In the genomic region with DNA sequence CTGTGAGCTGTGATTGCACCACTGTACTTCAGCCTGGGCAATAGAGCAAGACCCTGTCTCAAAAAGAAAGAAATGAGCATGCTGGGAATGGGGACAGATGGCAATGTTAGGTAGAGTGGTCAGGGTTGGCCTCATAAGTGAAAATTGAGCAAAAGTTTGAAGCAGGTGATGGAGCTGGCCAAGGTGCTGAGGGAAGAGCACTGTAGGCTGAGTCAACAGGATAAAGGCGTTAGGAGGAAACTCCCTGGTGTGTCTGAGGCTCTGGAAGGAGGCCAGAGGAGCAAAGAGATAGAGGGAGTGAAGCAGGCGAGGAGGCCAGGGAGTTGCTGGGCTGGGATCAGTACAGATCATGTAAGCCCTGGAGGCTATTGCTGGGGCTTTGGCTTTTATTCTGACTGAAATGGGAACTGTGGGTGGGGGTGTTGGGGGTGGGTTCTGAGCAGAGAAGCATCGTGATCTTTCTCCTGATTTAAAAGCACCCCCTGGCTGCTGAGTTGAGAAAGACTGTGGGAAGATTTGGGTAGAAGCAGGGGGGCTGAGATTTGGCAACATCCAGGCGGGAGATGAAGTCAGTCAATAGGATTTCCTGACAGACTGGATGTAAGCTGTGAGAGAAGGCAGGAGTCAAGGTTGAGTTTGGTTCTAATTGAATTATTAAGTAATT, we compare ENCODE assay signal across 22 cellular contexts. TPM values are rescaled to one million over a fixed set of nuclear protein-coding genes. Genes with fewer than 3 reads are reported as not detected.
DNase-seq lines count a peak whose midpoint lies in the region; ATAC-seq, FAIRE-seq and TF ChIP-seq lines count a peak whose summit lies in the region.
"Had no signal": no experiment of that assay in that cellular context is flagged by ENCODE, and none has a peak within 500 bp of the region (broad histone marks: within the 10 kb centered on the region; RNA-seq: fewer than 3 reads in every experiment).

No MANE protein-coding gene starts in this region.

- no peaks in the 10 kb centered on the region for H3K9me3 ChIP-seq in K562 (replicated peaks; ENCODE audit: control insufficient read depth, insufficient read depth, low read depth, low read length)
- H3K9me3 ChIP-seq: gastroesophageal sphincter, uterus had no signal

- H3K9ac ChIP-seq in K562 (ENCODE audit: insufficient read depth in 1 of 2, low read depth in 2 of 2, low read length in 2 of 2): no peak overlapping the region
- H3K9ac ChIP-seq: parathyroid adenoma had no signal

- 10% methylated on average over 4 of the region's 4 CpGs for WGBS in K562 (ENCODE audit: insufficient coverage, low coverage, missing lambda C conversion rate)

- H3K4me2 ChIP-seq in K562 (ENCODE audit: insufficient read depth, low read length): no peak overlapping the region

- no peaks in the 10 kb centered on the region for H3K4me1 ChIP-seq in K562 (replicated peaks in 1 of 2; ENCODE audit: control insufficient read depth in 2 of 2, insufficient read depth in 2 of 2, low read length in 2 of 2)
- H3K4me1 ChIP-seq: gastroesophageal sphincter, parathyroid adenoma, uterus had no signal

- ATAC-seq in K562: peak; percentile 46
- ATAC-seq: activated naive CD8-positive, alpha-beta T cell treated with anti-CD3 and anti-CD28 coated beads, Interleukin-2, amount 50 U/mL, for 24 hours; gastroesophageal sphincter; naive thymus-derived CD8-positive, alpha-beta T cell had no signal

- no peak for TF ChIP-seq EP300 in K562 (IDR thresholded peaks at IDR 0.05; ENCODE audit: low read length)

- peak in 1 of 3 experiments; percentile 33; a peak in 2 of 6 replicates for TF ChIP-seq CTCF in K562 (IDR thresholded peaks at IDR 0.05 in 2 of 3, conservative IDR thresholded peaks at IDR 0.05 in 1 of 3; ENCODE audit: insufficient read depth in 2 of 3, low read depth in 1 of 3, low read length in 3 of 3)

- DNase-seq in NCI-H748 (lab: John Stamatoyannopoulos, UW; ENCODE audit: unreplicated experiment) (peak; percentile 16), NCI-H748 treated with DMSO at 0.1 percent for 48 hours (lab: John Stamatoyannopoulos, UW) (no peak), NCI-H226 (peak; percentile 91), K562 (ENCODE audit: extremely low read depth in 1 of 4, low spot score in 3 of 4) (no peak), iPS-NIHi7 (ENCODE audit: extremely low spot score) (peak; percentile 31), NCI-H1436 treated with DMSO at 0.1 percent for 48 hours (lab: John Stamatoyannopoulos, UW) (no peak), urothelium cell line (ENCODE audit: low spot score) (no peak), RPMI8226 (no peak)
- DNase-seq: activated effector memory CD4-positive, alpha-beta T cell treated with anti-CD3 and anti-CD28 coated beads, Interleukin-2, amount 50 U/mL, for 16 hours; activated naive CD8-positive, alpha-beta T cell treated with anti-CD3 and anti-CD28 coated beads, Interleukin-2, amount 50 U/mL, for 24 hours; dorsolateral prefrontal cortex; KBM-7; naive thymus-derived CD8-positive, alpha-beta T cell; NCI-H2081; NCI-H446 treated with DMSO at 0.1 percent for 48 hours; SHP77; T-helper 1 cell; uterus had no signal

- H3K79me2 ChIP-seq in K562 (ENCODE audit: control insufficient read depth, insufficient read depth, low read length): no peaks in the 10 kb centered on the region
- H3K79me2 ChIP-seq: parathyroid adenoma had no signal

- FAIRE-seq in K562 (lab: Jason Lieb, UNC) (no peak), urothelium cell line (lab: Jason Lieb, UNC) (no peak)
- FAIRE-seq: GM18507 had no signal

- TF ChIP-seq POLR2A in K562 (conservative IDR thresholded peaks at IDR 0.05): no peak

- no peak overlapping the region for H3K27ac ChIP-seq in K562 (ENCODE audit: extremely low read depth, low read depth, low read length)
- H3K27ac ChIP-seq: 22Rv1, dorsolateral prefrontal cortex, gastroesophageal sphincter, parathyroid adenoma, uterus had no signal

- POLR2A ChIA-PET in K562 (lab: Yijun Ruan, JAX): no interaction called here

- no peaks in the 10 kb centered on the region for H3K9me1 ChIP-seq in K562 (ENCODE audit: control insufficient read depth, insufficient read depth, low read length)

- no peaks in the 10 kb centered on the region; the same call in 2 of the 3 replicates for H3K36me3 ChIP-seq in K562 (ENCODE audit: control insufficient read depth, insufficient read depth, low read length)
- H3K36me3 ChIP-seq: gastroesophageal sphincter, uterus had no signal

- in situ Hi-C loops in K562 (cut with MboI): no loop called here

- BruUV-seq in K562 (replicated peaks; lab: Mats Ljungman, UMichigan): no TSS peak

- TF ChIP-seq RAD21 in K562 (CRISPR knock-in tag; conservative IDR thresholded peaks at IDR 0.05 in 1 of 2, IDR thresholded peaks at IDR 0.05 in 1 of 2): peak in 1 of 2 experiments; percentile 42; a peak in 2 of 4 replicates

- intact Hi-C loops in K562 (cut with micrococcal nuclease): no loop called here

- CTCF ChIA-PET in K562 (lab: Yijun Ruan, JAX; ENCODE audit: low intra/inter-chr PET ratio): no interaction called here

- no peak overlapping the region for H2AFZ ChIP-seq in K562 (ENCODE audit: low read depth, low read length)
- H2AFZ ChIP-seq: parathyroid adenoma had no signal

- no peaks in the 10 kb centered on the region for H3K27me3 ChIP-seq in K562 (ENCODE audit: control insufficient read depth in 2 of 2, insufficient read depth in 2 of 2, low read length in 2 of 2)
- H3K27me3 ChIP-seq: dorsolateral prefrontal cortex, gastroesophageal sphincter, uterus had no signal

- no peak overlapping the region for H3K4me3 ChIP-seq in K562
- H3K4me3 ChIP-seq: dorsolateral prefrontal cortex, gastroesophageal sphincter, uterus had no signal

- H4K20me1 ChIP-seq in K562 (replicated peaks; ENCODE audit: control insufficient read depth, insufficient read depth, low read length): 0 out of 2 replicates have a peak, but pooled peaks cover 3% of the 10 kb centered on the region

TF ChIP-seq in K562, 482 proteins besides CTCF, POLR2A, EP300 and RAD21:
- TF ChIP-seq XRCC3 (IDR thresholded peaks at IDR 0.05): no peak
- TF ChIP-seq MIER1 (IDR thresholded peaks at IDR 0.05; ENCODE audit: low read depth): peak; percentile 79
- 0 out of 2 replicates have a peak, but pooled peaks have one; percentile 12 for TF ChIP-seq NFIC (IDR thresholded peaks at IDR 0.05)
- TF ChIP-seq, protein P1, sequence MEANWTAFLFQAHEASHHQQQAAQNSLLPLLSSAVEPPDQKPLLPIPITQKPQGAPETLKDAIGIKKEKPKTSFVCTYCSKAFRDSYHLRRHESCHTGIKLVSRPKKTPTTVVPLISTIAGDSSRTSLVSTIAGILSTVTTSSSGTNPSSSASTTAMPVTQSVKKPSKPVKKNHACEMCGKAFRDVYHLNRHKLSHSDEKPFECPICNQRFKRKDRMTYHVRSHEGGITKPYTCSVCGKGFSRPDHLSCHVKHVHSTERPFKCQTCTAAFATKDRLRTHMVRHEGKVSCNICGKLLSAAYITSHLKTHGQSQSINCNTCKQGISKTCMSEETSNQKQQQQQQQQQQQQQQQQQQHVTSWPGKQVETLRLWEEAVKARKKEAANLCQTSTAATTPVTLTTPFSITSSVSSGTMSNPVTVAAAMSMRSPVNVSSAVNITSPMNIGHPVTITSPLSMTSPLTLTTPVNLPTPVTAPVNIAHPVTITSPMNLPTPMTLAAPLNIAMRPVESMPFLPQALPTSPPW (CRISPR knock-in tag; IDR thresholded peaks at IDR 0.05): peak; percentile 55
- peak; percentile 88 for TF ChIP-seq EHMT2 (IDR thresholded peaks at IDR 0.05)
TF ChIP-seq in K562: peak in this region for 4.

RNA-seq across cellular contexts. Expression of a gene that starts 52.5 kb away (rescaled TPM):
- total RNA-seq in K562 (2011; cell fraction: chromatin; rRNA removed; ENCODE audit: low replicate concordance): 18.7 and 31.0 TPM in 2 replicates
- total RNA-seq in K562 (2011; cell fraction: nucleolus; rRNA removed): 17.2 and 18.3 TPM in 2 replicates
- total RNA-seq in K562 (2011; cell fraction: nucleoplasm; rRNA removed): 35.9 and 64.1 TPM in 2 replicates
- total RNA-seq in K562 (2014; rRNA removed) (12.1 and 17.4 TPM in 2 replicates), K562 (2014; rRNA removed; fragmentation: Illumina TruSeq; extraction: Trizol) (19.2 and 19.3 TPM in 2 replicates), K562 (2015; rRNA removed; fragmentation: Illumina TruSeq; extraction: Trizol) (17.6 and 18.5 TPM in 2 replicates), K562 (2021) (31.5 and 34.3 TPM in 2 replicates)
- polyA plus RNA-seq in K562 (2011; rRNA removed) (20.1 and 32.9 TPM in 2 replicates), K562 (2014; fragmentation: Illumina TruSeq; extraction: Trizol) (31.6 and 36.5 TPM in 2 replicates), K562 (2014; fragmentation: Nextera tagmentation; extraction: Ambion mirVana) (1 to 10 TPM; 6.8 to 8.1 TPM), K562 (2014; rRNA removed) (21.0 and 30.3 TPM in 2 replicates)
- polyA plus RNA-seq in K562 (2011; cell fraction: cytosol; rRNA removed): 14.9 and 17.2 TPM in 2 replicates
- polyA plus RNA-seq in K562 (2011; cell fraction: nucleus; rRNA removed): 4.8 and 6.6 TPM in 2 replicates
- polyA plus RNA-seq in K562 (2012): 19.8 and 23.8 TPM in 2 replicates
- 24.5 and 35.4 TPM in 2 replicates for polyA minus RNA-seq in K562 (2011; rRNA and poly(A)+ RNA removed)
- 11.2 and 18.7 TPM in 2 replicates for polyA minus RNA-seq in K562 (2011; cell fraction: cytosol; rRNA and poly(A)+ RNA removed)
- 3.1 and 3.7 TPM in 2 replicates for polyA minus RNA-seq in K562 (2011; cell fraction: nucleus; rRNA and poly(A)+ RNA removed)

Comparison
In these comparisons a context has a peak if more than half of its experiments do, and no peak if none do; other contexts are left out.
1. DNase-seq: peak in NCI-H748 (single experiment), NCI-H226 (single experiment) and iPS-NIHi7 (single experiment); none in NCI-H748 treated with DMSO at 0.1 percent for 48 hours (single experiment), K562 (0 of 4), NCI-H1436 treated with DMSO at 0.1 percent for 48 hours (single experiment), urothelium cell line (single experiment) and RPMI8226 (single experiment).